8 cellular contexts compared by ENCODE assay signal in genomic region chr19:47274891-47275865, GRCh38. TPM values are rescaled to one million over a fixed set of nuclear protein-coding genes. Genes with fewer than 3 reads are reported as not detected.
A peak's percentile ranks its signal among the peaks of the same experiment; 100 is the strongest.
DNase-seq lines count a peak whose midpoint lies in the region; ATAC-seq and TF ChIP-seq lines count a peak whose summit lies in the region.

No MANE protein-coding gene starts in this region.

- H2AFZ ChIP-seq in HCT116 (ENCODE audit: low read depth, low read length, poor library complexity, severe bottlenecking) (no peak overlapping the region), neural cell (ENCODE audit: low read depth, low read length) (peak overlapping the region; percentile 2)

- CTCF ChIA-PET in HCT116 (lab: Charles Lee): interaction anchor here (1.1 to 1.5 kb wide), 5 partner anchors 10 to 74 kb away, joined by 3 to 7 read pairs (median 5); partner anchors contain the start of gene DHX34

- no peak for TF ChIP-seq EP300 in neural cell (conservative IDR thresholded peaks at IDR 0.05; ENCODE audit: poor library complexity, severe bottlenecking)

- DNase-seq in HCT116 (ENCODE audit: low read depth, low spot score) (no peak), SJCRH30 (peak; percentile 29 to 36), epithelial cell of proximal tubule (ENCODE audit: low read depth) (no peak), midbrain (lab: John Stamatoyannopoulos, UW) (no peak), HuH-7 (ENCODE audit: low spot score) (no peak)
- DNase-seq in central memory CD4-positive, alpha-beta T cell: no peak

- peak overlapping the region; percentile 84 for H3K4me3 ChIP-seq in DOHH2 (ENCODE audit: low read length)
- H3K4me3 ChIP-seq in HCT116 (replicated peaks in 1 of 2; ENCODE audit: low read depth in 1 of 2, low read length in 2 of 2): peak overlapping the region in 1 of 2 experiments; percentile 7; a peak in 1 of 4 replicates
- H3K4me3 ChIP-seq in SJCRH30: peak overlapping the region; percentile 66
- H3K4me3 ChIP-seq in epithelial cell of proximal tubule (ENCODE audit: low read depth, low read length): peak overlapping the region; percentile 37
- H3K4me3 ChIP-seq in neural cell (ENCODE audit: low read length): peak overlapping the region; percentile 77

- H3K9me2 ChIP-seq in DOHH2 (replicated peaks; ENCODE audit: control insufficient read depth, low read length) (no peaks in the 10 kb centered on the region), HCT116 (ENCODE audit: insufficient read depth) (no peaks in the 10 kb centered on the region), neural cell (ENCODE audit: insufficient read depth, low read length) (no peaks in the 10 kb centered on the region)

- RAD21 ChIA-PET in HCT116 (lab: Charles Lee; ENCODE audit: low non-redundant PET in 1 of 2, low total read pairs in 2 of 2, uncharacterized antibody in 2 of 2, unreplicated experiment in 2 of 2): no interaction called here

- no peak overlapping the region for H3K27ac ChIP-seq in DOHH2 (ENCODE audit: low read depth, low read length)
- H3K27ac ChIP-seq in HCT116 (ENCODE audit: low read depth, low read length): peak overlapping the region; percentile 57
- H3K27ac ChIP-seq in SJCRH30: no peak overlapping the region
- H3K27ac ChIP-seq in neural cell (ENCODE audit: low read length): peak overlapping the region; percentile 73

- H3F3A ChIP-seq in DOHH2 (ENCODE audit: control insufficient read depth, insufficient read depth) (0 out of 2 replicates have a peak, but pooled peaks cover 2% of the 10 kb centered on the region), neural cell (ENCODE audit: insufficient read depth, low read length, poor library complexity, severe bottlenecking) (no peaks in the 10 kb centered on the region)

- BruUV-seq in HCT116 (replicated peaks; lab: Mats Ljungman, UMichigan): no TSS peak

- POLR2A ChIA-PET in HCT116 (lab: Charles Lee): interaction anchor here (1.5 to 2.1 kb wide), 4 partner anchors 18 to 161 kb away, joined by 5 to 23 read pairs (median 6); partner anchors contain the start of genes CCDC9, DHX34 and ZC3H4

- TF ChIP-seq RAD21 in HCT116 (IDR thresholded peaks at IDR 0.05; ENCODE audit: low read depth): no peak
- TF ChIP-seq RAD21 in neural cell (conservative IDR thresholded peaks at IDR 0.05): no peak

- intact Hi-C loops in HCT116 (cut with micrococcal nuclease): no loop called here

- H3K9me3 ChIP-seq in DOHH2 (ENCODE audit: control insufficient read depth, insufficient read depth, low read length) (no peaks in the 10 kb centered on the region), HCT116 (ENCODE audit: control insufficient read depth in 1 of 2, insufficient read depth in 1 of 2, low read depth in 1 of 2, low read length in 2 of 2) (no peaks in the 10 kb centered on the region), SJCRH30 (replicated peaks) (no peaks in the 10 kb centered on the region), neural cell (ENCODE audit: low read length) (no peaks in the 10 kb centered on the region)

- H3K4me2 ChIP-seq in DOHH2 (ENCODE audit: low read length) (peak overlapping the region; percentile 94), HCT116 (ENCODE audit: low read length) (peak overlapping the region; percentile 46; the same call in 1 of the 2 replicates), neural cell (ENCODE audit: low read length) (peak overlapping the region; percentile 88)

- ATAC-seq in HCT116: no peak

- peaks cover 11% of the 10 kb centered on the region for H3K36me3 ChIP-seq in DOHH2 (ENCODE audit: control insufficient read depth, low read length)
- peaks cover 8 to 10% of the 10 kb centered on the region in 2 experiments; a peak in 2 of 4 replicates for H3K36me3 ChIP-seq in HCT116 (ENCODE audit: control insufficient read depth in 1 of 2, insufficient read depth in 2 of 2, low read length in 2 of 2)
- H3K36me3 ChIP-seq in SJCRH30: no peaks in the 10 kb centered on the region
- H3K36me3 ChIP-seq in neural cell (ENCODE audit: insufficient read depth, low read length): no peaks in the 10 kb centered on the region

- H3K27me3 ChIP-seq in DOHH2 (ENCODE audit: control insufficient read depth, low read length) (no peaks in the 10 kb centered on the region), HCT116 (ENCODE audit: insufficient read depth, low read length) (no peaks in the 10 kb centered on the region), SJCRH30 (no peaks in the 10 kb centered on the region), neural cell (ENCODE audit: insufficient read depth, low read depth, low read length) (no peaks in the 10 kb centered on the region)

- peaks cover 17% of the 10 kb centered on the region for H3K79me2 ChIP-seq in DOHH2 (ENCODE audit: control insufficient read depth, low read length)
- no peaks in the 10 kb centered on the region; the same call in 1 of the 2 replicates for H3K79me2 ChIP-seq in HCT116 (ENCODE audit: insufficient read depth, low read length)
- H3K79me2 ChIP-seq in neural cell (replicated peaks; ENCODE audit: insufficient read depth, low read length): no peaks in the 10 kb centered on the region

- TF ChIP-seq POLR2A in HCT116 (IDR thresholded peaks at IDR 0.05; ENCODE audit: borderline replicate concordance, extremely low read depth, insufficient read depth, insufficient read length): no peak

- H3K4me1 ChIP-seq in DOHH2 (ENCODE audit: control insufficient read depth, low read length): peaks cover 36% of the 10 kb centered on the region
- H3K4me1 ChIP-seq in HCT116 (ENCODE audit: control insufficient read depth in 1 of 2, insufficient read depth in 2 of 2, low read length in 2 of 2): peaks cover 10 to 41% of the 10 kb centered on the region in 2 experiments; a peak in 3 of 4 replicates
- peaks cover 9% of the 10 kb centered on the region; the same call in 1 of the 2 replicates for H3K4me1 ChIP-seq in SJCRH30

- TF ChIP-seq CTCF in DOHH2 (IDR thresholded peaks at IDR 0.05; ENCODE audit: low read depth, low read length, poor library complexity, severe bottlenecking) (no peak), HCT116 (IDR thresholded peaks at IDR 0.05 in 2 of 3, conservative IDR thresholded peaks at IDR 0.05 in 1 of 3; ENCODE audit: borderline replicate concordance in 1 of 3, insufficient read depth in 1 of 3, low read depth in 2 of 3, low read length in 2 of 3) (no peak), epithelial cell of proximal tubule (conservative IDR thresholded peaks at IDR 0.05; ENCODE audit: low read depth, low read length) (no peak), neural cell (IDR thresholded peaks at IDR 0.05; ENCODE audit: poor library complexity, severe bottlenecking) (no peak)

- H4K20me1 ChIP-seq in DOHH2 (ENCODE audit: control insufficient read depth, insufficient read depth, low read depth, low read length) (no peaks in the 10 kb centered on the region; the same call in 1 of the 2 replicates), HCT116 (ENCODE audit: insufficient read depth) (no peaks in the 10 kb centered on the region), neural cell (ENCODE audit: insufficient read depth) (no peaks in the 10 kb centered on the region)

- no peak overlapping the region for H3K9ac ChIP-seq in HCT116 (ENCODE audit: low read length)
- H3K9ac ChIP-seq in neural cell (ENCODE audit: low read length): peak overlapping the region; percentile 76

TF ChIP-seq in HCT116, 20 proteins besides CTCF, POLR2A, EP300 and RAD21 (continues in another document):
- TF ChIP-seq SIN3A (IDR thresholded peaks at IDR 0.05; ENCODE audit: low read depth) (no peak), ZNF274 (IDR thresholded peaks at IDR 0.05; ENCODE audit: low read depth, low read length) (no peak), FOSL1 (IDR thresholded peaks at IDR 0.05; ENCODE audit: low read depth) (no peak), EZH2 (IDR thresholded peaks at IDR 0.05) (no peak), MAX (IDR thresholded peaks at IDR 0.05) (no peak), EZH2phosphoT487 (IDR thresholded peaks at IDR 0.05; ENCODE audit: borderline replicate concordance) (no peak)

TF ChIP-seq in neural cell, 6 proteins besides CTCF, POLR2A, EP300 and RAD21 (continues in another document):
- TF ChIP-seq MXI1 (conservative IDR thresholded peaks at IDR 0.05; ENCODE audit: poor library complexity, severe bottlenecking) (peak; percentile 68), EZH2 (IDR thresholded peaks at IDR 0.05; ENCODE audit: borderline replicate concordance, insufficient read depth, low read length, poor library complexity, severe bottlenecking) (no peak)

RNA-seq across cellular contexts. Expression of gene INAFM1, which starts 0.5 kb away (rescaled TPM):
- 22.9 TPM for total RNA-seq in HCT116 (2021; ENCODE audit: unreplicated experiment)
- polyA plus RNA-seq in HCT116 (2012): 13.6 and 15.4 TPM in 2 replicates
- total RNA-seq in SJCRH30 (2014; rRNA removed; shearing (Covaris generic)): 1.4 and 2.4 TPM in 2 replicates
- total RNA-seq in epithelial cell of proximal tubule: 3.0 and 7.0 TPM in 2 replicates
- 6.6 and 11.5 TPM in 2 replicates for polyA plus RNA-seq in neural cell
- 3.4 and 3.7 TPM in 2 replicates for polyA minus RNA-seq in neural cell

RNA-seq across cellular contexts. Expression of gene CCDC9, which starts 18.9 kb away (rescaled TPM):
- 40.6 TPM for total RNA-seq in HCT116 (2021; ENCODE audit: unreplicated experiment)
- 27.1 and 33.4 TPM in 2 replicates for polyA plus RNA-seq in HCT116 (2012)
- total RNA-seq in SJCRH30 (2014; rRNA removed; shearing (Covaris generic)): 7.2 and 10.7 TPM in 2 replicates
- 14.7 and 17.8 TPM in 2 replicates for total RNA-seq in epithelial cell of proximal tubule
- 2.1 and 5.3 TPM in 2 replicates for polyA plus RNA-seq in neural cell
- polyA minus RNA-seq in neural cell: 3.7 and 5.2 TPM in 2 replicates

RNA-seq across cellular contexts. Expression of gene C5AR1, which starts 34.5 kb away (rescaled TPM):
- total RNA-seq in HCT116 (2021; ENCODE audit: unreplicated experiment) (6.5 TPM), epithelial cell of proximal tubule (not detected in 2 replicates)
- polyA plus RNA-seq in HCT116 (2012): 2.8 and 3.0 TPM in 2 replicates
- total RNA-seq in SJCRH30 (2014; rRNA removed; shearing (Covaris generic)): not detected in 2 replicates
- polyA plus RNA-seq in neural cell: not detected in 2 replicates
- polyA minus RNA-seq in neural cell: 0.24 TPM in 1 of 2 replicates, not detected in the other

RNA-seq across cellular contexts. Expression of gene BBC3, which starts 44.2 kb away (rescaled TPM):
- total RNA-seq in HCT116 (2021; ENCODE audit: unreplicated experiment) (45.0 TPM), epithelial cell of proximal tubule (8.7 and 16.0 TPM in 2 replicates)
- polyA plus RNA-seq in HCT116 (2012): 25.7 and 27.3 TPM in 2 replicates
- 1.7 and 2.3 TPM in 2 replicates for total RNA-seq in SJCRH30 (2014; rRNA removed; shearing (Covaris generic))
- polyA plus RNA-seq in neural cell: 15.6 and 20.1 TPM in 2 replicates
- 11.2 and 12.4 TPM in 2 replicates for polyA minus RNA-seq in neural cell

RNA-seq across cellular contexts. Expression of gene C5AR2, which starts 56.8 kb away (rescaled TPM):
- total RNA-seq in HCT116 (2021; ENCODE audit: unreplicated experiment): 0.12 TPM
- polyA plus RNA-seq in HCT116 (2012): 0.04 and 0.25 TPM in 2 replicates
- total RNA-seq in SJCRH30 (2014; rRNA removed; shearing (Covaris generic)): not detected in 2 replicates
- not detected in 2 replicates for total RNA-seq in epithelial cell of proximal tubule
- polyA plus RNA-seq in neural cell: not detected in 2 replicates
- not detected in 2 replicates for polyA minus RNA-seq in neural cell

Comparison
In these comparisons a context has a peak if more than half of its experiments do, and no peak if none do; other contexts are left out.
1. H3K27ac ChIP-seq: peak in HCT116 (single experiment) and neural cell (single experiment); none in DOHH2 (single experiment) and SJCRH30 (single experiment).
2. DNase-seq: peak in SJCRH30 (2 of 2); none in HCT116 (single experiment), epithelial cell of proximal tubule (single experiment), midbrain (single experiment), central memory CD4-positive, alpha-beta T cell (single experiment) and HuH-7 (single experiment).
3. Peak in every context shown above with its lines, with median percentiles within 50 percentile points of each other: H3K4me2 ChIP-seq.